Comparison of ENCODE assay signal across 19 cellular contexts in genomic region chr4:94690851-94691254, GRCh38.
A peak's percentile ranks its signal among the peaks of the same experiment; 100 is the strongest.
DNase-seq lines count a peak whose midpoint lies in the region; ATAC-seq and TF ChIP-seq lines count a peak whose summit lies in the region.
"Had no signal": no experiment of that assay in that cellular context is flagged by ENCODE, and none has a peak within 500 bp of the region (broad histone marks: within the 10 kb centered on the region; RNA-seq: fewer than 3 reads in every experiment).

No MANE protein-coding gene starts in this region.

- no peaks in the 10 kb centered on the region for H3K36me3 Mint-ChIP-seq in CD4-positive, alpha-beta T cell (ENCODE audit: low read depth)
- H3K36me3 Mint-ChIP-seq: activated CD8-positive, alpha-beta memory T cell treated with anti-CD3 and anti-CD28 coated beads, Interleukin-2, amount 10 ng/mL, durations not matched to agents 7 days and 5 days; activated naive CD8-positive, alpha-beta T cell treated with anti-CD3 and anti-CD28 coated beads, Interleukin-2, amount 10 ng/mL, durations not matched to agents 7 days and 5 days had no signal

- POLR2A ChIA-PET in CD4-positive, alpha-beta T cell (lab: Charles Lee), result no interaction called here

- no peak for TF ChIP-seq CTCF in AG10803 (conservative IDR thresholded peaks at IDR 0.05; ENCODE audit: low read length)
- no peak for TF ChIP-seq CTCF in heart left ventricle (IDR thresholded peaks at IDR 0.05)
- no peak for TF ChIP-seq CTCF in CD4-positive, alpha-beta T cell (IDR thresholded peaks at IDR 0.05)

- ATAC-seq in heart left ventricle, result no peak
- ATAC-seq in CD4-positive, alpha-beta T cell (ENCODE audit: poor library complexity), result no peak
- ATAC-seq in GM18909 (IDR thresholded peaks at IDR 0.05; ENCODE audit: poor library complexity, unreplicated experiment), result no peak
- ATAC-seq: activated CD8-positive, alpha-beta memory T cell treated with anti-CD3 and anti-CD28 coated beads, Interleukin-2, amount 10 ng/mL, durations not matched to agents 7 days and 5 days; gastroesophageal sphincter; upper lobe of right lung had no signal

- TF ChIP-seq POLR2A in heart left ventricle (IDR thresholded peaks at IDR 0.05), result no peak

- 75 to 81% (median 79%) methylated on average over 4 of the region's 4 CpGs for WGBS in heart left ventricle, 4 donors

- DNase-seq in AG10803 (ENCODE audit: low read depth), result peak; percentile 76
- DNase-seq in HT1080 (ENCODE audit: low read depth), result peak; percentile 70
- peak; percentile 76 for DNase-seq in amniotic epithelial cell (ENCODE audit: low read depth)
- peak; percentile 13 for DNase-seq in glomerular visceral epithelial cell (ENCODE audit: extremely low spot score)
- no peak for DNase-seq in heart left ventricle
- DNase-seq in Kasumi-1 (lab: John Stamatoyannopoulos, UW), result no peak
- no peak for DNase-seq in CD4-positive, alpha-beta T cell
- DNase-seq: activated B cell treated with CpG ODN at 0.5 μM for 24 hours; activated CD8-positive, alpha-beta memory T cell treated with anti-CD3 and anti-CD28 coated beads, Interleukin-2, amount 10 ng/mL, durations not matched to agents 7 days and 5 days; activated naive CD8-positive, alpha-beta T cell treated with anti-CD3 and anti-CD28 coated beads, Interleukin-2, amount 10 ng/mL, durations not matched to agents 7 days and 5 days; GOT3; NK-92 treated with Interleukin-12 subunit alpha and Interleukin-12 subunit beta, amount 100 ng/mL, for 24 hours; stimulated activated CD4-positive, alpha-beta T cell treated with anti-CD3 and anti-CD28 coated beads, Interleukin-1b, Interleukin-23, amount 100 ng/mL, for 48 hours; upper lobe of right lung had no signal

- H3K27me3 Mint-ChIP-seq in CD4-positive, alpha-beta T cell, result no peaks in the 10 kb centered on the region
- H3K27me3 Mint-ChIP-seq: activated B cell treated with CpG ODN at 0.5 μM for 24 hours; activated naive CD8-positive, alpha-beta T cell treated with anti-CD3 and anti-CD28 coated beads, Interleukin-2, amount 10 ng/mL, durations not matched to agents 7 days and 5 days; B cell; dendritic cell treated with granulocyte-macrophage colony-stimulating factor and Interleukin-4, amounts not matched to agents 40 ng/mL and 50 ng/mL, for 4 days; progenitor cell of endocrine pancreas had no signal

- intact Hi-C loops in heart left ventricle (cut with DNase I), result no loop called here
- intact Hi-C loops in CD4-positive, alpha-beta T cell (cut with DNase I, micrococcal nuclease), result no loop called here

- H3K27ac Mint-ChIP-seq in CD4-positive, alpha-beta T cell, result no peak overlapping the region
- H3K27ac Mint-ChIP-seq: activated B cell treated with CpG ODN at 0.5 μM for 24 hours; activated CD8-positive, alpha-beta memory T cell treated with anti-CD3 and anti-CD28 coated beads, Interleukin-2, amount 10 ng/mL, durations not matched to agents 7 days and 5 days; activated naive CD8-positive, alpha-beta T cell treated with anti-CD3 and anti-CD28 coated beads, Interleukin-2, amount 10 ng/mL, durations not matched to agents 7 days and 5 days; B cell; dendritic cell treated with granulocyte-macrophage colony-stimulating factor and Interleukin-4, amounts not matched to agents 40 ng/mL and 50 ng/mL, for 4 days; progenitor cell of endocrine pancreas had no signal

- no peaks in the 10 kb centered on the region for H3K9me3 Mint-ChIP-seq in CD4-positive, alpha-beta T cell
- H3K9me3 Mint-ChIP-seq: activated B cell treated with CpG ODN at 0.5 μM for 24 hours; activated naive CD8-positive, alpha-beta T cell treated with anti-CD3 and anti-CD28 coated beads, Interleukin-2, amount 10 ng/mL, durations not matched to agents 7 days and 5 days; dendritic cell treated with granulocyte-macrophage colony-stimulating factor and Interleukin-4, amounts not matched to agents 40 ng/mL and 50 ng/mL, for 4 days had no signal

- H3K9me3 ChIP-seq in heart left ventricle, result no peaks in the 10 kb centered on the region
- H3K9me3 ChIP-seq in CD4-positive, alpha-beta T cell (ENCODE audit: control insufficient read depth, low read length), result no peaks in the 10 kb centered on the region
- H3K9me3 ChIP-seq: gastroesophageal sphincter, upper lobe of right lung had no signal

- H3K27me3 ChIP-seq in heart left ventricle, result no peaks in the 10 kb centered on the region
- H3K27me3 ChIP-seq in CD4-positive, alpha-beta T cell (ENCODE audit: control insufficient read depth, insufficient read depth, low read length), result no peaks in the 10 kb centered on the region
- H3K27me3 ChIP-seq: gastroesophageal sphincter, upper lobe of right lung had no signal

- no peaks in the 10 kb centered on the region for H3K4me1 Mint-ChIP-seq in CD4-positive, alpha-beta T cell (ENCODE audit: low read depth)
- H3K4me1 Mint-ChIP-seq: activated B cell treated with CpG ODN at 0.5 μM for 24 hours; activated CD8-positive, alpha-beta memory T cell treated with anti-CD3 and anti-CD28 coated beads, Interleukin-2, amount 10 ng/mL, durations not matched to agents 7 days and 5 days; activated naive CD8-positive, alpha-beta T cell treated with anti-CD3 and anti-CD28 coated beads, Interleukin-2, amount 10 ng/mL, durations not matched to agents 7 days and 5 days; B cell had no signal

- CTCF ChIA-PET in CD4-positive, alpha-beta T cell (lab: Charles Lee), result no interaction called here

- H3K4me1 ChIP-seq in heart left ventricle, result no peaks in the 10 kb centered on the region
- H3K4me1 ChIP-seq: gastroesophageal sphincter, upper lobe of right lung had no signal

- no peak overlapping the region for H3K27ac ChIP-seq in heart left ventricle
- H3K27ac ChIP-seq in CD4-positive, alpha-beta T cell (ENCODE audit: low read depth, low read length), result no peak overlapping the region
- H3K27ac ChIP-seq: gastroesophageal sphincter, upper lobe of right lung had no signal

- H3K4me3 Mint-ChIP-seq in CD4-positive, alpha-beta T cell, result no peak overlapping the region
- H3K4me3 Mint-ChIP-seq: activated B cell treated with CpG ODN at 0.5 μM for 24 hours; activated CD8-positive, alpha-beta memory T cell treated with anti-CD3 and anti-CD28 coated beads, Interleukin-2, amount 10 ng/mL, durations not matched to agents 7 days and 5 days; activated naive CD8-positive, alpha-beta T cell treated with anti-CD3 and anti-CD28 coated beads, Interleukin-2, amount 10 ng/mL, durations not matched to agents 7 days and 5 days; B cell; dendritic cell treated with granulocyte-macrophage colony-stimulating factor and Interleukin-4, amounts not matched to agents 40 ng/mL and 50 ng/mL, for 4 days had no signal

- H3K36me3 ChIP-seq in heart left ventricle, result no peaks in the 10 kb centered on the region
- H3K36me3 ChIP-seq: gastroesophageal sphincter, upper lobe of right lung had no signal

- no peak overlapping the region for H3K4me3 ChIP-seq in AG10803 (ENCODE audit: low read length)
- no peak overlapping the region for H3K4me3 ChIP-seq in heart left ventricle
- H3K4me3 ChIP-seq: gastroesophageal sphincter, upper lobe of right lung had no signal

Comparison
In these comparisons a context has a peak if more than half of its experiments do, and no peak if none do; other contexts are left out.
1. DNase-seq: peak in AG10803 (single experiment), HT1080 (single experiment), amniotic epithelial cell (single experiment) and glomerular visceral epithelial cell (single experiment); none in heart left ventricle (0 of 5), Kasumi-1 (0 of 2) and CD4-positive, alpha-beta T cell (0 of 10).